ENCODE assay signal across 8 cellular contexts in the genomic region with DNA sequence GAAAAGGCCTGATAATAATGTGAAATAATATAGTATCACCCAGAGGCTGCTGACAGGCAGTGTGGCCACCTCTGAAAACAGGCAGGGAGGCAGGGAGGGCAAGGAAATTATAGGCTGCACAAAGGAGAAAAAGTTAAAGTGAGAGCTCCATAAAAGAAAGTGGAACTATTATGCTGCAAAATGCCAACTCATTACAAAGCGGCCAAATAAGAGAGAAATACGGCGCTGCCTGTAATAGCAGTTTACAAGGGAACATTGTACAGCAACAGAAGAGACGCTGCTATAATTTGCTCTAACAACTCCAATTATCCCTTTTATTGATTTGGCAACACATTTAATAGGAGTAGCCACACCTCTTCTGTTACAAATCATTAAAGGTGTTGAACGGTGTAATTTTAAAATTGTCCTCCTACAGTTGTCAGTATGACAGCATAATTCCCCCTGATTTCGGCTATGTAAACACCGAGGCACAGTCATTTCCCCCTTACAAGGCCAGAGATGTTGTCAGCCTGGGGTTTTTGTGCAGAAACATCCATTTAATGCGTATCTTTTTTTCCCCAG.
DNase-seq lines count a peak whose midpoint lies in the region; ATAC-seq and TF ChIP-seq lines count a peak whose summit lies in the region.

No MANE protein-coding gene starts in this region.

- H3K4me2 ChIP-seq in PC-3 (ENCODE audit: low read length): peak overlapping the region; percentile 81

- H3F3A ChIP-seq in PC-3 (ENCODE audit: low read length, unreplicated experiment): no peaks in the 10 kb centered on the region

- H3K4me3 ChIP-seq in left ventricle myocardium inferior (peak overlapping the region; percentile 65), PC-3 (ENCODE audit: low read length) (peak overlapping the region; percentile 58), suprapubic skin (peak overlapping the region; percentile 51)

- BruUV-seq in PC-3 (replicated peaks; lab: Mats Ljungman, UMichigan): no TSS peak

- DNase-seq in left ventricle myocardium inferior: no peak
- DNase-seq in Right ventricle myocardium superior: no peak
- no peak for DNase-seq in PC-3
- no peak for DNase-seq in glutamatergic neuron
- DNase-seq in suprapubic skin (ENCODE audit: low spot score in 2 of 2): no peak
- DNase-seq in epidermal melanocyte (ENCODE audit: insufficient read length, low spot score): no peak

- H3K9me2 ChIP-seq in PC-3 (replicated peaks; ENCODE audit: low read length): no peaks in the 10 kb centered on the region

- H2AFZ ChIP-seq in PC-3 (ENCODE audit: low read length): peak overlapping the region; percentile 78

- no peaks in the 10 kb centered on the region for H3K79me2 ChIP-seq in PC-3 (ENCODE audit: low read length)

- 28% methylated on average over 8 of the region's 8 CpGs for WGBS in suprapubic skin

- POLR2A ChIA-PET in PC-3 (lab: Charles Lee; ENCODE audit: unreplicated experiment): no interaction called here

- no peak for TF ChIP-seq EP300 in suprapubic skin (IDR thresholded peaks at IDR 0.05)

- H3K27me3 ChIP-seq in left ventricle myocardium inferior (ENCODE audit: low read depth) (peaks cover 66% of the 10 kb centered on the region), PC-3 (ENCODE audit: low read length) (no peaks in the 10 kb centered on the region), suprapubic skin (peaks cover 11% of the 10 kb centered on the region)

- no peaks in the 10 kb centered on the region for H3K9me3 ChIP-seq in left ventricle myocardium inferior (replicated peaks)
- no peaks in the 10 kb centered on the region for H3K9me3 ChIP-seq in PC-3 (ENCODE audit: low read length)
- no peaks in the 10 kb centered on the region for H3K9me3 ChIP-seq in suprapubic skin

- peaks cover 9% of the 10 kb centered on the region for H3K4me1 Mint-ChIP-seq in glutamatergic neuron (ENCODE audit: low read depth, unreplicated experiment)

- H3K4me3 Mint-ChIP-seq in glutamatergic neuron (ENCODE audit: unreplicated experiment): peak overlapping the region; percentile 60

- H3K9me3 Mint-ChIP-seq in glutamatergic neuron (ENCODE audit: unreplicated experiment): no peaks in the 10 kb centered on the region

- peaks cover 4% of the 10 kb centered on the region for H3K36me3 Mint-ChIP-seq in glutamatergic neuron (ENCODE audit: unreplicated experiment)

- peaks cover 10% of the 10 kb centered on the region for H3K4me1 ChIP-seq in left ventricle myocardium inferior
- H3K4me1 ChIP-seq in PC-3 (ENCODE audit: insufficient read depth, low read length): 0 out of 2 replicates have a peak, but pooled peaks cover 5% of the 10 kb centered on the region
- H3K4me1 ChIP-seq in suprapubic skin: peaks cover 14% of the 10 kb centered on the region

- CTCF ChIA-PET in PC-3 (lab: Charles Lee): no interaction called here

- peak overlapping the region; percentile 62 for H3K27ac Mint-ChIP-seq in glutamatergic neuron (ENCODE audit: unreplicated experiment)

- no peak for ATAC-seq in Right ventricle myocardium superior (ENCODE audit: poor library complexity)
- peak; percentile 22 for ATAC-seq in PC-3
- no peak for ATAC-seq in GM18870 (IDR thresholded peaks at IDR 0.05; ENCODE audit: unreplicated experiment)
- no peak for ATAC-seq in GM18519 (IDR thresholded peaks at IDR 0.05; ENCODE audit: low FRiP score, unreplicated experiment)

- H3K27ac ChIP-seq in left ventricle myocardium inferior (replicated peaks) (no peak overlapping the region), PC-3 (ENCODE audit: low read length) (no peak overlapping the region), suprapubic skin (no peak overlapping the region)

- peaks cover 6% of the 10 kb centered on the region for H3K27me3 Mint-ChIP-seq in glutamatergic neuron (ENCODE audit: unreplicated experiment)

- no peaks in the 10 kb centered on the region for H4K20me1 ChIP-seq in PC-3 (ENCODE audit: low read length)

- no peak for TF ChIP-seq POLR2A in suprapubic skin (IDR thresholded peaks at IDR 0.05)

- H3K36me3 ChIP-seq in left ventricle myocardium inferior (no peaks in the 10 kb centered on the region), PC-3 (ENCODE audit: low read depth, low read length) (no peaks in the 10 kb centered on the region), suprapubic skin (no peaks in the 10 kb centered on the region)

- no peak overlapping the region for H3K9ac ChIP-seq in PC-3 (ENCODE audit: low read length)

- TF ChIP-seq CTCF in left ventricle myocardium inferior (IDR thresholded peaks at IDR 0.05; ENCODE audit: borderline replicate concordance) (no peak), PC-3 (conservative IDR thresholded peaks at IDR 0.05; ENCODE audit: low read depth, low read length) (no peak), glutamatergic neuron (IDR thresholded peaks at IDR 0.05; ENCODE audit: partially characterized antibody, unreplicated experiment) (no peak), suprapubic skin (IDR thresholded peaks at IDR 0.05) (no peak)

- intact Hi-C loops in left ventricle myocardium inferior (cut with micrococcal nuclease): no loop called here
- intact Hi-C loops in Right ventricle myocardium superior (cut with DNase I): no loop called here
- intact Hi-C loops in PC-3 (cut with micrococcal nuclease): no loop called here
